Comparison of ENCODE assay signal across 1 cellular context in the genomic region with DNA sequence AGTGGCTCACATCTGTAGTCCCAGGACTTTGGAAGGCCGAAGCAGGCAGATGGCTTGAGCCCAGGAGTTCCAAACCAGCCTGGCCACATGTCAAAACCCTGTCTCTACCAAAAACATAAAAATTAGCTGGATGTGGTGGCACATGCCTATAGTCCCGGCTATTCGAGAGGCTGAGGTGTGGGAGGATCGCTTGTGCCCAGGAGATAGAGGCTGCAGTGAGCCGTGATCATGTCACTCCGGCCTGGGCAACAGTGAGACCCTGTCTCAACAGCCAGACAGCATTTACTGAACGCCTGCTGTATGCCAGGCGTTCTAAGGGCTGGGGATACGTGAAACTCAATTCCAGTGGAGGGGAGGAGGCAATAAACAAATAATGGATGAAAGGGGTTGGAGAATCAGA.
TF ChIP-seq lines count a peak whose summit lies in the region.

No MANE protein-coding gene starts in this region.

TF ChIP-seq in H1, 55 proteins besides CTCF, POLR2A, EP300 and RAD21:
- TF ChIP-seq USF2 (IDR thresholded peaks at IDR 0.05; ENCODE audit: low read length) (no peak), POU5F1 (IDR thresholded peaks at IDR 0.05; ENCODE audit: low read depth, low read length) (no peak), TAF7 (optimal IDR thresholded peaks at IDR 0.05; ENCODE audit: borderline replicate concordance, low read depth, low read length) (no peak), MAX (IDR thresholded peaks at IDR 0.05) (no peak), GABPA (IDR thresholded peaks at IDR 0.05; ENCODE audit: borderline replicate concordance, insufficient read depth, low read length) (no peak), CTBP2 (IDR thresholded peaks at IDR 0.05; ENCODE audit: borderline replicate concordance, insufficient read depth, insufficient read length, low read length) (no peak), CBX5 (IDR thresholded peaks at IDR 0.05; ENCODE audit: low read depth, low read length) (no peak), NANOG (IDR thresholded peaks at IDR 0.05; ENCODE audit: insufficient read depth, low read depth, low read length, poor library complexity, severe bottlenecking) (no peak), EZH2 (IDR thresholded peaks at IDR 0.05; ENCODE audit: low read depth, low read length, severe bottlenecking) (no peak), SIX5 (IDR thresholded peaks at IDR 0.05; ENCODE audit: low read depth, low read length) (no peak), CBX8 (IDR thresholded peaks at IDR 0.05; ENCODE audit: borderline replicate concordance, low read depth, low read length) (no peak), FOSL1 (IDR thresholded peaks at IDR 0.05; ENCODE audit: insufficient read depth, low read depth, low read length) (no peak), CHD1 (IDR thresholded peaks at IDR 0.05; ENCODE audit: low read depth, low read length) (no peak), SP4 (IDR thresholded peaks at IDR 0.05; ENCODE audit: low read length) (no peak), TEAD4 (IDR thresholded peaks at IDR 0.05; ENCODE audit: low read depth, low read length) (no peak), SIN3A (conservative IDR thresholded peaks at IDR 0.05 in 1 of 2, IDR thresholded peaks at IDR 0.05 in 1 of 2; ENCODE audit: low read depth in 1 of 2, low read length in 2 of 2) (no peak)
